ENCODE assay signal across 2 cellular contexts in genomic region chr12:5022030-5022429, GRCh38.
TF ChIP-seq lines count a peak whose summit lies in the region.

No MANE protein-coding gene starts in this region.

TF ChIP-seq in IMR-90, 13 proteins besides CTCF, POLR2A, EP300 and RAD21:
- no peak for TF ChIP-seq USF2 (IDR thresholded peaks at IDR 0.05; ENCODE audit: low read depth, low read length)
- no peak for TF ChIP-seq NFE2L2 (IDR thresholded peaks at IDR 0.05; ENCODE audit: low read depth, low read length)
- TF ChIP-seq CHD1 (IDR thresholded peaks at IDR 0.05; ENCODE audit: low read depth, low read length): no peak
- TF ChIP-seq RFX5 (IDR thresholded peaks at IDR 0.05; ENCODE audit: low read depth, low read length): no peak
- no peak for TF ChIP-seq BHLHE40 (IDR thresholded peaks at IDR 0.05; ENCODE audit: low read depth, low read length)
- no peak for TF ChIP-seq MAZ (IDR thresholded peaks at IDR 0.05; ENCODE audit: borderline replicate concordance, low read depth, low read length)
- no peak for TF ChIP-seq CEBPB (IDR thresholded peaks at IDR 0.05; ENCODE audit: low read depth, low read length)
- no peak for TF ChIP-seq SMC3 (IDR thresholded peaks at IDR 0.05; ENCODE audit: low read depth, low read length)
- no peak for TF ChIP-seq ELK1 (IDR thresholded peaks at IDR 0.05; ENCODE audit: borderline replicate concordance, low read depth, low read length)

TF ChIP-seq in H1, 55 proteins besides CTCF, POLR2A, EP300 and RAD21:
- no peak for TF ChIP-seq CTBP2 (IDR thresholded peaks at IDR 0.05; ENCODE audit: borderline replicate concordance, insufficient read depth, insufficient read length, low read length)
- no peak for TF ChIP-seq TBP (IDR thresholded peaks at IDR 0.05; ENCODE audit: low read depth, low read length)
- TF ChIP-seq MAFK (IDR thresholded peaks at IDR 0.05; ENCODE audit: low read depth, low read length): no peak
- no peak for TF ChIP-seq E2F6 (IDR thresholded peaks at IDR 0.05)
- TF ChIP-seq RNF2 (IDR thresholded peaks at IDR 0.05; ENCODE audit: borderline replicate concordance, low read depth, low read length, missing control alignments, poor library complexity, severe bottlenecking): no peak
- no peak for TF ChIP-seq JUN (IDR thresholded peaks at IDR 0.05; ENCODE audit: low read depth, low read length)
- no peak for TF ChIP-seq SIRT6 (IDR thresholded peaks at IDR 0.05; ENCODE audit: low read length)
- no peak for TF ChIP-seq TAF7 (optimal IDR thresholded peaks at IDR 0.05; ENCODE audit: borderline replicate concordance, low read depth, low read length)
- TF ChIP-seq HDAC6 (IDR thresholded peaks at IDR 0.05; ENCODE audit: low read depth, low read length): no peak
